ENCODE assay signal across 1 cellular context in the genomic region with DNA sequence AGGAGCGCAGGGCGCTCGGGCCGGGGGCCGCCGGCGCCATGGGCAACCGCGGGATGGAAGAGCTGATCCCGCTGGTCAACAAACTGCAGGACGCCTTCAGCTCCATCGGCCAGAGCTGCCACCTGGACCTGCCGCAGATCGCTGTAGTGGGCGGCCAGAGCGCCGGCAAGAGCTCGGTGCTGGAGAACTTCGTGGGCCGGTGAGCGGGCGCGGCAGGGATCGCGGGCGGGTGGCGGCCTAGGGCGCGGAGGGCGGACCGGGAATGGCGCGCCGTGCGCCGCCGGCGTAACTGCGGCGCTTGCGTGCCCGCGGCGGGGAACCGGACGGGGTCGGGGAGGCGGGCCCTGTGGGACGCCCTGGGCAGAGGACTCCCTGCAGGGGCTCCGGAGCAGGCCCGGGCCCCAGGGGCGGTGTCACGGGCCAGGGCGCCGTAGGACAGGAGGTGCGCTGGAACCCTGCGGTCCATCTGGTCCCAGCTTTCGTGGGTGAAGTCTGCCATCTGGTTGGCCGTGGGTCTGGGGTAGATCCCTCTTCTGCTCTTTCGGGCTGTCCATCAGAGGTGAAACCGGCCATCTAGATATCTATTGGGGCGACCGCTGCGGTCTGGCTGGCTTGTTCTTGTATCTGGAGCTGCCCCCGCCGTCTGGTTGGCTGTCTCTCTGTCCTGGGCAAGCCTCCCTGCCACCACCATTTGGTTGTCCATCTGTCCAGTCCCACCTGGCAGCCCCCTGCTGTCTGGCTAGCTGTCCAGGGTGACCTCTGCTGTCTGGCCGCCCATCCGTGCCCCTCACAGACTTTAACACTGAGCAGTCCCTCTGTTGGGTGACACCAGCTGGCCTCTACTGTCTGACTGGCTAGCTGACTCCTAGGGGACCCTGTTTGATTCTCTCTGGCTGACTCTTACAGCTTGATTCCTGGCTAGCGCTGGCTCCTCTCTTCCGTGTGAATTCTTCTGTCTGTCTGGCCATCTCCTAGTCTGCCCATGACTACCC.
TF ChIP-seq lines count a peak whose summit lies in the region.

No MANE protein-coding gene starts in this region.

TF ChIP-seq in HEK293, 187 proteins besides CTCF, POLR2A, EP300 and RAD21 (continued from another document and continues in another):
- TF ChIP-seq ZNF707 (tag by site-specific recombination; IDR thresholded peaks at IDR 0.05) = no peak
- TF ChIP-seq ZNF266 (tag by site-specific recombination; IDR thresholded peaks at IDR 0.05; ENCODE audit: low read depth) = no peak
- TF ChIP-seq ZXDB (tag by site-specific recombination; IDR thresholded peaks at IDR 0.05) = peak; percentile 78
- TF ChIP-seq OVOL3 (tag by site-specific recombination; IDR thresholded peaks at IDR 0.05) = no peak
- no peak for TF ChIP-seq ZNF530 (tag by site-specific recombination; IDR thresholded peaks at IDR 0.05; ENCODE audit: low read depth)
- TF ChIP-seq SP7 (tag by site-specific recombination; IDR thresholded peaks at IDR 0.05) = no peak
- TF ChIP-seq ZNF544 (tag by site-specific recombination; IDR thresholded peaks at IDR 0.05) = no peak
- no peak for TF ChIP-seq ZBTB21 (tag by site-specific recombination; IDR thresholded peaks at IDR 0.05)
- TF ChIP-seq, protein P1, sequence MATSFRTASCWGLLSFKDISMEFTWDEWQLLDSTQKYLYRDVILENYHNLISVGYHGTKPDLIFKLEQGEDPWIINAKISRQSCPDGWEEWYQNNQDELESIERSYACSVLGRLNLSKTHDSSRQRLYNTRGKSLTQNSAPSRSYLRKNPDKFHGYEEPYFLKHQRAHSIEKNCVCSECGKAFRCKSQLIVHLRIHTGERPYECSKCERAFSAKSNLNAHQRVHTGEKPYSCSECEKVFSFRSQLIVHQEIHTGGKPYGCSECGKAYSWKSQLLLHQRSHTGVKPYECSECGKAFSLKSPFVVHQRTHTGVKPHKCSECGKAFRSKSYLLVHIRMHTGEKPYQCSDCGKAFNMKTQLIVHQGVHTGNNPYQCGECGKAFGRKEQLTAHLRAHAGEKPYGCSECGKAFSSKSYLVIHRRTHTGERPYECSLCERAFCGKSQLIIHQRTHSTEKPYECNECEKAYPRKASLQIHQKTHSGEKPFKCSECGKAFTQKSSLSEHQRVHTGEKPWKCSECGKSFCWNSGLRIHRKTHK (tag by site-specific recombination; IDR thresholded peaks at IDR 0.05) = no peak
- TF ChIP-seq, protein P2, sequence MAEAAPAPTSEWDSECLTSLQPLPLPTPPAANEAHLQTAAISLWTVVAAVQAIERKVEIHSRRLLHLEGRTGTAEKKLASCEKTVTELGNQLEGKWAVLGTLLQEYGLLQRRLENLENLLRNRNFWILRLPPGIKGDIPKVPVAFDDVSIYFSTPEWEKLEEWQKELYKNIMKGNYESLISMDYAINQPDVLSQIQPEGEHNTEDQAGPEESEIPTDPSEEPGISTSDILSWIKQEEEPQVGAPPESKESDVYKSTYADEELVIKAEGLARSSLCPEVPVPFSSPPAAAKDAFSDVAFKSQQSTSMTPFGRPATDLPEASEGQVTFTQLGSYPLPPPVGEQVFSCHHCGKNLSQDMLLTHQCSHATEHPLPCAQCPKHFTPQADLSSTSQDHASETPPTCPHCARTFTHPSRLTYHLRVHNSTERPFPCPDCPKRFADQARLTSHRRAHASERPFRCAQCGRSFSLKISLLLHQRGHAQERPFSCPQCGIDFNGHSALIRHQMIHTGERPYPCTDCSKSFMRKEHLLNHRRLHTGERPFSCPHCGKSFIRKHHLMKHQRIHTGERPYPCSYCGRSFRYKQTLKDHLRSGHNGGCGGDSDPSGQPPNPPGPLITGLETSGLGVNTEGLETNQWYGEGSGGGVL (tag by site-specific recombination; IDR thresholded peaks at IDR 0.05) = no peak
- TF ChIP-seq KLF16 (tag by site-specific recombination; IDR thresholded peaks at IDR 0.05) = no peak
- TF ChIP-seq ZNF510 (tag by site-specific recombination; IDR thresholded peaks at IDR 0.05; ENCODE audit: insufficient replicate concordance) = no peak
- no peak for TF ChIP-seq ZNF433 (tag by site-specific recombination; IDR thresholded peaks at IDR 0.05; ENCODE audit: low read depth)
- TF ChIP-seq ZNF394 (tag by site-specific recombination; IDR thresholded peaks at IDR 0.05; ENCODE audit: borderline replicate concordance) = no peak
- TF ChIP-seq, protein P3, sequence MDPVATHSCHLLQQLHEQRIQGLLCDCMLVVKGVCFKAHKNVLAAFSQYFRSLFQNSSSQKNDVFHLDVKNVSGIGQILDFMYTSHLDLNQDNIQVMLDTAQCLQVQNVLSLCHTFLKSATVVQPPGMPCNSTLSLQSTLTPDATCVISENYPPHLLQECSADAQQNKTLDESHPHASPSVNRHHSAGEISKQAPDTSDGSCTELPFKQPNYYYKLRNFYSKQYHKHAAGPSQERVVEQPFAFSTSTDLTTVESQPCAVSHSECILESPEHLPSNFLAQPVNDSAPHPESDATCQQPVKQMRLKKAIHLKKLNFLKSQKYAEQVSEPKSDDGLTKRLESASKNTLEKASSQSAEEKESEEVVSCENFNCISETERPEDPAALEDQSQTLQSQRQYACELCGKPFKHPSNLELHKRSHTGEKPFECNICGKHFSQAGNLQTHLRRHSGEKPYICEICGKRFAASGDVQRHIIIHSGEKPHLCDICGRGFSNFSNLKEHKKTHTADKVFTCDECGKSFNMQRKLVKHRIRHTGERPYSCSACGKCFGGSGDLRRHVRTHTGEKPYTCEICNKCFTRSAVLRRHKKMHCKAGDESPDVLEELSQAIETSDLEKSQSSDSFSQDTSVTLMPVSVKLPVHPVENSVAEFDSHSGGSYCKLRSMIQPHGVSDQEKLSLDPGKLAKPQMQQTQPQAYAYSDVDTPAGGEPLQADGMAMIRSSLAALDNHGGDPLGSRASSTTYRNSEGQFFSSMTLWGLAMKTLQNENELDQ (tag by site-specific recombination; IDR thresholded peaks at IDR 0.05; ENCODE audit: low read depth) = no peak
- no peak for TF ChIP-seq ZNF670 (tag by site-specific recombination; IDR thresholded peaks at IDR 0.05; ENCODE audit: low read depth)
- peak; percentile 46; the same call in 1 of the 2 replicates for TF ChIP-seq KLF10 (tag by site-specific recombination; IDR thresholded peaks at IDR 0.05)
- no peak for TF ChIP-seq ZNF175 (tag by site-specific recombination; IDR thresholded peaks at IDR 0.05)
- no peak for TF ChIP-seq ZNF621 (tag by site-specific recombination; IDR thresholded peaks at IDR 0.05)
- TF ChIP-seq ZBTB7A (tag by site-specific recombination; IDR thresholded peaks at IDR 0.05; ENCODE audit: low read depth) = no peak
- no peak for TF ChIP-seq RBAK (tag by site-specific recombination; IDR thresholded peaks at IDR 0.05)
- 0 out of 2 replicates have a peak, but pooled peaks have one; percentile 44 for TF ChIP-seq ZSCAN30 (tag by site-specific recombination; IDR thresholded peaks at IDR 0.05)
- TF ChIP-seq ZNF624 (tag by site-specific recombination; IDR thresholded peaks at IDR 0.05) = no peak
- TF ChIP-seq IKZF3 (tag by site-specific recombination; IDR thresholded peaks at IDR 0.05) = peak; percentile 38
- no peak for TF ChIP-seq ZNF114 (tag by site-specific recombination; IDR thresholded peaks at IDR 0.05)
- no peak for TF ChIP-seq ZFP37 (tag by site-specific recombination; IDR thresholded peaks at IDR 0.05)
- TF ChIP-seq YY1 (tag by site-specific recombination; IDR thresholded peaks at IDR 0.05) = peak; percentile 73
- TF ChIP-seq, protein P4, sequence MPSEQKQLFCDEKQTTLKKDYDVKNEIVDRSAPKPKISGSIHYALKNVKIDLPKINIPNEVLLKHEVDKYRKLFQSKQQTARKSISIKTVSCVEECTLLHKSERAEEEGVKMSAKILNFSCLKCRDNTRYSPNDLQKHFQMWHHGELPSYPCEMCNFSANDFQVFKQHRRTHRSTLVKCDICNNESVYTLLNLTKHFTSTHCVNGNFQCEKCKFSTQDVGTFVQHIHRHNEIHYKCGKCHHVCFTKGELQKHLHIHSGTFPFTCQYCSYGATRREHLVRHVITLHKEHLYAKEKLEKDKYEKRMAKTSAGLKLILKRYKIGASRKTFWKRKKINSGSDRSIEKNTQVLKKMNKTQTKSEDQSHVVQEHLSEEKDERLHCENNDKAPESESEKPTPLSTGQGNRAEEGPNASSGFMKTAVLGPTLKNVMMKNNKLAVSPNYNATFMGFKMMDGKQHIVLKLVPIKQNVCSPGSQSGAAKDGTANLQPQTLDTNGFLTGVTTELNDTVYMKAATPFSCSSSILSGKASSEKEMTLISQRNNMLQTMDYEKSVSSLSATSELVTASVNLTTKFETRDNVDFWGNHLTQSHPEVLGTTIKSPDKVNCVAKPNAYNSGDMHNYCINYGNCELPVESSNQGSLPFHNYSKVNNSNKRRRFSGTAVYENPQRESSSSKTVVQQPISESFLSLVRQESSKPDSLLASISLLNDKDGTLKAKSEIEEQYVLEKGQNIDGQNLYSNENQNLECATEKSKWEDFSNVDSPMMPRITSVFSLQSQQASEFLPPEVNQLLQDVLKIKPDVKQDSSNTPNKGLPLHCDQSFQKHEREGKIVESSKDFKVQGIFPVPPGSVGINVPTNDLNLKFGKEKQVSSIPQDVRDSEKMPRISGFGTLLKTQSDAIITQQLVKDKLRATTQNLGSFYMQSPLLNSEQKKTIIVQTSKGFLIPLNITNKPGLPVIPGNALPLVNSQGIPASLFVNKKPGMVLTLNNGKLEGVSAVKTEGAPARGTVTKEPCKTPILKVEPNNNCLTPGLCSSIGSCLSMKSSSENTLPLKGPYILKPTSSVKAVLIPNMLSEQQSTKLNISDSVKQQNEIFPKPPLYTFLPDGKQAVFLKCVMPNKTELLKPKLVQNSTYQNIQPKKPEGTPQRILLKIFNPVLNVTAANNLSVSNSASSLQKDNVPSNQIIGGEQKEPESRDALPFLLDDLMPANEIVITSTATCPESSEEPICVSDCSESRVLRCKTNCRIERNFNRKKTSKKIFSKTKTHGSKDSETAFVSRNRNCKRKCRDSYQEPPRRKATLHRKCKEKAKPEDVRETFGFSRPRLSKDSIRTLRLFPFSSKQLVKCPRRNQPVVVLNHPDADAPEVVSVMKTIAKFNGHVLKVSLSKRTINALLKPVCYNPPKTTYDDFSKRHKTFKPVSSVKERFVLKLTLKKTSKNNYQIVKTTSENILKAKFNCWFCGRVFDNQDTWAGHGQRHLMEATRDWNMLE (tag by site-specific recombination; conservative IDR thresholded peaks at IDR 0.05; ENCODE audit: low read depth) = no peak
- no peak for TF ChIP-seq FEZF1 (tag by site-specific recombination; IDR thresholded peaks at IDR 0.05)
- peak; percentile 88 for TF ChIP-seq ZIC2 (tag by site-specific recombination; IDR thresholded peaks at IDR 0.05)
- 0 out of 2 replicates have a peak, but pooled peaks have one; percentile 7 for TF ChIP-seq KLF1 (tag by site-specific recombination; IDR thresholded peaks at IDR 0.05)
- TF ChIP-seq, protein P5, sequence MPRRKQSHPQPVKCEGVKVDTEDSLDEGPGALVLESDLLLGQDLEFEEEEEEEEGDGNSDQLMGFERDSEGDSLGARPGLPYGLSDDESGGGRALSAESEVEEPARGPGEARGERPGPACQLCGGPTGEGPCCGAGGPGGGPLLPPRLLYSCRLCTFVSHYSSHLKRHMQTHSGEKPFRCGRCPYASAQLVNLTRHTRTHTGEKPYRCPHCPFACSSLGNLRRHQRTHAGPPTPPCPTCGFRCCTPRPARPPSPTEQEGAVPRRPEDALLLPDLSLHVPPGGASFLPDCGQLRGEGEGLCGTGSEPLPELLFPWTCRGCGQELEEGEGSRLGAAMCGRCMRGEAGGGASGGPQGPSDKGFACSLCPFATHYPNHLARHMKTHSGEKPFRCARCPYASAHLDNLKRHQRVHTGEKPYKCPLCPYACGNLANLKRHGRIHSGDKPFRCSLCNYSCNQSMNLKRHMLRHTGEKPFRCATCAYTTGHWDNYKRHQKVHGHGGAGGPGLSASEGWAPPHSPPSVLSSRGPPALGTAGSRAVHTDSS (tag by site-specific recombination; IDR thresholded peaks at IDR 0.05) = no peak
- TF ChIP-seq ZEB2 (tag by site-specific recombination; IDR thresholded peaks at IDR 0.05) = no peak
- no peak for TF ChIP-seq ZNF48 (tag by site-specific recombination; IDR thresholded peaks at IDR 0.05)
- no peak for TF ChIP-seq REPIN1 (tag by site-specific recombination; IDR thresholded peaks at IDR 0.05; ENCODE audit: low read depth)
- no peak for TF ChIP-seq TRIM28 (IDR thresholded peaks at IDR 0.05; ENCODE audit: borderline replicate concordance, low read length)
- TF ChIP-seq ZNF529 (tag by site-specific recombination; IDR thresholded peaks at IDR 0.05; ENCODE audit: insufficient replicate concordance) = no peak
- no peak for TF ChIP-seq KLF8 (tag by site-specific recombination; IDR thresholded peaks at IDR 0.05)
- no peak for TF ChIP-seq HOXD13 (CRISPR knock-in tag; IDR thresholded peaks at IDR 0.05; ENCODE audit: borderline replicate concordance)
- no peak for TF ChIP-seq ZNF560 (tag by site-specific recombination; IDR thresholded peaks at IDR 0.05; ENCODE audit: borderline replicate concordance)
- TF ChIP-seq, protein P6, sequence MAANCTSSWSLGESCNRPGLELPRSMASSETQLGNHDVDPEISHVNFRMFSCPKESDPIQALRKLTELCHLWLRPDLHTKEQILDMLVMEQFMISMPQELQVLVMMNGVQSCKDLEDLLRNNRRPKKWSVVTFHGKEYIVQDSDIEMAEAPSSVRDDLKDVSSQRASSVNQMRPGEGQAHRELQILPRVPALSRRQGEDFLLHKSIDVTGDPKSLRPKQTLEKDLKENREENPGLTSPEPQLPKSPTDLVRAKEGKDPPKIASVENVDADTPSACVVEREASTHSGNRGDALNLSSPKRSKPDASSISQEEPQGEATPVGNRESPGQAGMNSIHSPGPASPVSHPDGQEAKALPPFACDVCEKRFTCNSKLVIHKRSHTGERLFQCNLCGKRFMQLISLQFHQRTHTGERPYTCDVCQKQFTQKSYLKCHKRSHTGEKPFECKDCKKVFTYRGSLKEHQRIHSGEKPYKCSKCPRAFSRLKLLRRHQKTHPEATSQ (tag by site-specific recombination; IDR thresholded peaks at IDR 0.05) = peak; percentile 75; the same call in 1 of the 2 replicates
- TF ChIP-seq BCL11A (tag by site-specific recombination; IDR thresholded peaks at IDR 0.05; ENCODE audit: low read depth) = no peak
- no peak for TF ChIP-seq ZNF514 (tag by site-specific recombination; IDR thresholded peaks at IDR 0.05)
- no peak for TF ChIP-seq ZNF292 (tag by site-specific recombination; IDR thresholded peaks at IDR 0.05; ENCODE audit: borderline replicate concordance, low read depth)
- peak; percentile 71 for TF ChIP-seq BCL11B (tag by site-specific recombination; IDR thresholded peaks at IDR 0.05; ENCODE audit: low read depth)
- peak; percentile 72 for TF ChIP-seq ZBTB8A (tag by site-specific recombination; IDR thresholded peaks at IDR 0.05)
- TF ChIP-seq ZNF561 (tag by site-specific recombination; IDR thresholded peaks at IDR 0.05; ENCODE audit: borderline replicate concordance) = no peak
